In the genomic region with DNA sequence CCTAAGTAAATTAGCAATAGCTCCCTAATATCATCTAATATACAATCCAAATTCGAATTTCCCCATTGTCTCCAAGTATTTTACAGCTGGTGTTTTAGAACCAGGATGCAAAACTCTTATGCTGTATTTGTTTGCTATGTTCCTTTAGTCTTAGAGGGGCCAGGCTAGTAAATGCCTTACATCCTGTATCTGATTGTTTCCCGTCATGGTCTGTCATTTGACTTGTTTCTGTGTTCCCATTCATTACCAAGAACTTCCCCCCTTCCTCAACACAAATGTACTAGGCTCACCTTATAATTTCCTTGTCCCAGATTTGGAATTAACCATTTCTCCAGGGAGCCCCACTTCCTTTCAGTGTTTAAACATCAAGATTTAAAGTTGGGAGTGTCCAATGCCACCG, we compare ENCODE assay signal across 21 cellular contexts.
"Had no signal": no experiment of that assay in that cellular context is flagged by ENCODE, and none has a peak within 500 bp of the region (broad histone marks: within the 10 kb centered on the region; RNA-seq: fewer than 3 reads in every experiment).

No MANE protein-coding gene starts in this region.

- H3K27me3 Mint-ChIP-seq: IgD-negative memory B cell had no signal

- H3K27ac ChIP-seq: HL-60, KMS-11, SJCRH30 had no signal

- H3K4me3 ChIP-seq: K562, SJCRH30 had no signal

- DNase-seq: MV-4-11, NCI-H1048, NCI-H1105 treated with DMSO at 0.1 percent for 48 hours, NCI-H1417 treated with DMSO at 0.1 percent for 48 hours, NCI-H146, NCI-H1694 treated with DMSO at 0.1 percent for 48 hours, NCI-H1930, NCI-H2081, NCI-H2107, NCI-H2227 treated with DMSO at 0.1 percent for 48 hours, NCI-H524, NCI-H526 treated with DMSO at 0.1 percent for 48 hours, NCI-H774, RPMI8226, SHP77 treated with DMSO at 0.1 percent for 48 hours, SJCRH30 had no signal

- H3K27me3 ChIP-seq: SJCRH30 had no signal

- H3K36me3 Mint-ChIP-seq: IgD-negative memory B cell had no signal

- ATAC-seq: K562, SK-N-SH treated with all-trans-retinoic acid at 6 μM for 48 hours had no signal

- H3K27ac Mint-ChIP-seq: IgD-negative memory B cell had no signal

- H3K4me3 Mint-ChIP-seq: IgD-negative memory B cell had no signal
